Comparison of ENCODE assay signal across 19 cellular contexts in genomic region chr1:165877411-165877810, GRCh38. TPM values are rescaled to one million over a fixed set of nuclear protein-coding genes. Genes with fewer than 3 reads are reported as not detected.
DNase-seq lines count a peak whose midpoint lies in the region; ATAC-seq, FAIRE-seq and TF ChIP-seq lines count a peak whose summit lies in the region.
"Had no signal": no experiment of that assay in that cellular context is flagged by ENCODE, and none has a peak within 500 bp of the region (broad histone marks: within the 10 kb centered on the region; RNA-seq: fewer than 3 reads in every experiment).

No MANE protein-coding gene starts in this region.

- H3K4me1 Mint-ChIP-seq in activated B cell treated with CpG ODN at 0.5 μM for 24 hours: peaks cover 47% of the 10 kb centered on the region
- peaks cover 50 to 96% of the 10 kb centered on the region in 2 donors for H3K4me1 Mint-ChIP-seq in stimulated activated naive B cell treated with anti-CD40 and anti-IgM and Interleukin-4, amounts not matched to agents 10 μg/mL and 1 μg/mL and 100 μg/mL, for 72 hours
- peaks cover 15 to 53% (median 40%) of the 10 kb centered on the region in 4 donors for H3K4me1 Mint-ChIP-seq in naive thymus-derived CD8-positive, alpha-beta T cell

- H3K27me3 ChIP-seq in SK-N-SH (ENCODE audit: insufficient read depth) (no peaks in the 10 kb centered on the region), H1 (replicated peaks in 1 of 4; ENCODE audit: control insufficient read depth in 3 of 4, extremely low read depth in 1 of 4, insufficient read depth in 3 of 4, low read length in 3 of 4) (no peaks in the 10 kb centered on the region)

- H3K18ac ChIP-seq in H1 (ENCODE audit: extremely low read depth, low read length): no peak overlapping the region

- CTCF ChIA-PET in SK-N-SH (lab: Yijun Ruan, JAX) (no interaction called here), activated B cell treated with CpG ODN at 0.5 μM for 24 hours (lab: Charles Lee) (no interaction called here), H1 (lab: Charles Lee; ENCODE audit: partially characterized antibody) (interaction anchor here (0.6 to 1.3 kb wide), 4 partner anchors 12 to 144 kb away, joined by 3 to 4 read pairs (median 3); no protein-coding TSS in a partner anchor)

- peaks cover 4% of the 10 kb centered on the region for H3K36me3 Mint-ChIP-seq in activated B cell treated with CpG ODN at 0.5 μM for 24 hours (ENCODE audit: low read depth)
- H3K36me3 Mint-ChIP-seq in stimulated activated naive B cell treated with anti-CD40 and anti-IgM and Interleukin-4, amounts not matched to agents 10 μg/mL and 1 μg/mL and 100 μg/mL, for 72 hours: peaks cover 16 to 48% of the 10 kb centered on the region in 2 donors
- H3K36me3 Mint-ChIP-seq in naive thymus-derived CD8-positive, alpha-beta T cell: peaks cover 2 to 19% (median 17%) of the 10 kb centered on the region in 3 donors

- H3F3A ChIP-seq in SK-N-SH (replicated peaks; ENCODE audit: insufficient read depth): no peaks in the 10 kb centered on the region

- DNase-seq in SK-N-SH (no peak), activated B cell treated with CpG ODN at 0.5 μM for 24 hours (no peak), H1 (ENCODE audit: low read depth in 1 of 2, low spot score in 2 of 2) (no peak), dedifferentiated amniotic fluid mesenchymal stem cell (ENCODE audit: extremely low spot score) (no peak), AG08395 (ENCODE audit: low spot score) (no peak)
- DNase-seq in stimulated activated naive B cell treated with anti-CD40 and anti-IgM and Interleukin-4, amounts not matched to agents 10 μg/mL and 1 μg/mL and 100 μg/mL, for 72 hours: no peak
- no peak for DNase-seq in naive thymus-derived CD8-positive, alpha-beta T cell
- DNase-seq: 8988T, DMS79, GOT3, IMR-90, NCI-H1105 treated with DMSO at 0.1 percent for 48 hours, NCI-H2029 treated with DMSO at 0.1 percent for 48 hours, NCI-H2171 treated with DMSO at 0.1 percent for 48 hours, NCI-H524 treated with DMSO at 0.1 percent for 48 hours, NCI-H82 had no signal

- H3K4me3 Mint-ChIP-seq in activated B cell treated with CpG ODN at 0.5 μM for 24 hours: no peak overlapping the region
- peak overlapping the region; percentile 11 to 57 for H3K4me3 Mint-ChIP-seq in stimulated activated naive B cell treated with anti-CD40 and anti-IgM and Interleukin-4, amounts not matched to agents 10 μg/mL and 1 μg/mL and 100 μg/mL, for 72 hours
- no peak overlapping the region for H3K4me3 Mint-ChIP-seq in naive thymus-derived CD8-positive, alpha-beta T cell

- no peak overlapping the region for H3K4me3 ChIP-seq in SK-N-SH (ENCODE audit: low read depth in 2 of 2, low read length in 1 of 2)
- H3K4me3 ChIP-seq in H1 (ENCODE audit: extremely low read depth in 1 of 4, insufficient read depth in 2 of 4, low read depth in 3 of 4, low read length in 4 of 4): no peak overlapping the region

- peak overlapping the region; percentile 39 for H3K27ac Mint-ChIP-seq in activated B cell treated with CpG ODN at 0.5 μM for 24 hours
- H3K27ac Mint-ChIP-seq in stimulated activated naive B cell treated with anti-CD40 and anti-IgM and Interleukin-4, amounts not matched to agents 10 μg/mL and 1 μg/mL and 100 μg/mL, for 72 hours: peak overlapping the region; percentile 92
- no peak overlapping the region for H3K27ac Mint-ChIP-seq in naive thymus-derived CD8-positive, alpha-beta T cell

- H4K20me1 ChIP-seq in SK-N-SH (ENCODE audit: insufficient read depth) (no peaks in the 10 kb centered on the region; the same call in 1 of the 2 replicates), H1 (replicated peaks in 1 of 2; ENCODE audit: control insufficient read depth in 1 of 2, insufficient read depth in 2 of 2, low read length in 2 of 2) (peaks cover 7 to 10% of the 10 kb centered on the region in 2 experiments)

- no peak overlapping the region for H4K8ac ChIP-seq in H1 (ENCODE audit: extremely low read depth, insufficient read depth, low read length)

- TF ChIP-seq RAD21 in SK-N-SH (IDR thresholded peaks at IDR 0.05; ENCODE audit: low read length) (no peak), H1 (IDR thresholded peaks at IDR 0.05 in 1 of 2, conservative IDR thresholded peaks at IDR 0.05 in 1 of 2; ENCODE audit: low read depth in 2 of 2, low read length in 2 of 2) (no peak)

- no peaks in the 10 kb centered on the region for H3K36me3 ChIP-seq in SK-N-SH (replicated peaks in 1 of 2; ENCODE audit: control insufficient read depth in 1 of 2, insufficient read depth in 2 of 2, low read length in 1 of 2)
- H3K36me3 ChIP-seq in H1 (ENCODE audit: control insufficient read depth in 2 of 4, insufficient read depth in 4 of 4, low read length in 3 of 4): peaks cover 0 to 22% (median 3%) of the 10 kb centered on the region in 4 experiments; a peak in 3 of 8 replicates

- no peak overlapping the region for H2BK120ac ChIP-seq in H1 (replicated peaks; ENCODE audit: low read depth, low read length)

- H3K27me3 Mint-ChIP-seq in activated B cell treated with CpG ODN at 0.5 μM for 24 hours: no peaks in the 10 kb centered on the region
- H3K27me3 Mint-ChIP-seq in stimulated activated naive B cell treated with anti-CD40 and anti-IgM and Interleukin-4, amounts not matched to agents 10 μg/mL and 1 μg/mL and 100 μg/mL, for 72 hours: no peaks in the 10 kb centered on the region
- H3K27me3 Mint-ChIP-seq in naive thymus-derived CD8-positive, alpha-beta T cell: peaks cover 9 to 52% (median 16%) of the 10 kb centered on the region in 5 donors

- no peak overlapping the region for H4K91ac ChIP-seq in H1 (replicated peaks; ENCODE audit: insufficient read length, low read length)

- TF ChIP-seq CTCF in SK-N-SH (IDR thresholded peaks at IDR 0.05) (no peak), activated B cell treated with CpG ODN at 0.5 μM for 24 hours (IDR thresholded peaks at IDR 0.05) (no peak), H1 (IDR thresholded peaks at IDR 0.05; ENCODE audit: control extremely low read depth in 1 of 3, insufficient read depth in 1 of 3, low read depth in 1 of 3, low read length in 3 of 3) (no peak)

- H2BK5ac ChIP-seq in H1 (ENCODE audit: low read depth, low read length): no peak overlapping the region

- no peak overlapping the region for H4K5ac ChIP-seq in H1 (ENCODE audit: insufficient read length, low read depth, low read length)

- 0 out of 2 replicates have a peak, but pooled peaks cover 3% of the 10 kb centered on the region for H3K79me1 ChIP-seq in H1 (ENCODE audit: low read depth, low read length)

- TF ChIP-seq POLR2A in H1 (IDR thresholded peaks at IDR 0.05; ENCODE audit: control extremely low read depth in 1 of 2, low read depth in 2 of 2, low read length in 2 of 2): no peak

- no peaks in the 10 kb centered on the region for H3K23me2 ChIP-seq in H1 (ENCODE audit: low read depth, low read length)

- no peak overlapping the region for H3K14ac ChIP-seq in H1 (ENCODE audit: insufficient read length)

- no peak for FAIRE-seq in H1 (lab: Jason Lieb, UNC)
- FAIRE-seq: RCC 7860 had no signal

- TF ChIP-seq EP300 in SK-N-SH (IDR thresholded peaks at IDR 0.05; ENCODE audit: borderline replicate concordance in 1 of 2, low read depth in 1 of 2, low read length in 1 of 2): no peak
- no peak for TF ChIP-seq EP300 in H1 (IDR thresholded peaks at IDR 0.05; ENCODE audit: borderline replicate concordance in 1 of 2, low read depth in 2 of 2, low read length in 2 of 2)

- no peak overlapping the region for H2BK20ac ChIP-seq in H1 (ENCODE audit: low read length)

- POLR2A ChIA-PET in SK-N-SH (lab: Yijun Ruan, JAX) (no interaction called here), activated B cell treated with CpG ODN at 0.5 μM for 24 hours (lab: Charles Lee) (no interaction called here), H1 (lab: Charles Lee; ENCODE audit: partially characterized antibody) (no interaction called here)
- POLR2A ChIA-PET in naive thymus-derived CD8-positive, alpha-beta T cell (lab: Charles Lee): no interaction called here

- H3K4me2 ChIP-seq in SK-N-SH: no peak overlapping the region
- H3K4me2 ChIP-seq in H1 (ENCODE audit: insufficient read depth in 1 of 2, low read depth in 2 of 2, low read length in 2 of 2): no peak overlapping the region

- H3K23ac ChIP-seq in H1 (ENCODE audit: insufficient read length): no peak overlapping the region

- H3K9ac ChIP-seq in SK-N-SH (no peak overlapping the region), H1 (replicated peaks in 1 of 4; ENCODE audit: extremely low read depth in 1 of 4, low read depth in 3 of 4, low read length in 3 of 4) (no peak overlapping the region)

- H3K79me2 ChIP-seq in SK-N-SH (ENCODE audit: insufficient read depth): peaks cover 85% of the 10 kb centered on the region
- peaks cover 21 to 100% of the 10 kb centered on the region in 2 experiments for H3K79me2 ChIP-seq in H1 (ENCODE audit: control insufficient read depth in 1 of 2, insufficient read depth in 2 of 2, low read length in 2 of 2)

- intact Hi-C loops in activated B cell treated with CpG ODN at 0.5 μM for 24 hours (cut with micrococcal nuclease): no loop called here

- H3K9me2 ChIP-seq in SK-N-SH: no peaks in the 10 kb centered on the region

- H3K27ac ChIP-seq in SK-N-SH (ENCODE audit: low read depth in 2 of 2, low read length in 1 of 2): no peak overlapping the region
- no peak overlapping the region for H3K27ac ChIP-seq in H1 (ENCODE audit: low read depth, low read length)

- H3K9me3 ChIP-seq in SK-N-SH (no peaks in the 10 kb centered on the region), H1 (ENCODE audit: insufficient read depth in 2 of 2, low read depth in 1 of 2, low read length in 1 of 2) (peaks cover 8 to 15% of the 10 kb centered on the region in 2 experiments)

- ATAC-seq in SK-N-SH treated with all-trans-retinoic acid at 6 μM for 48 hours (no peak), activated B cell treated with CpG ODN at 0.5 μM for 24 hours (ENCODE audit: low read depth) (no peak)
- ATAC-seq in stimulated activated naive B cell treated with anti-CD40 and anti-IgM and Interleukin-4, amounts not matched to agents 10 μg/mL and 1 μg/mL and 100 μg/mL, for 72 hours (replicated peaks): no peak
- ATAC-seq in naive thymus-derived CD8-positive, alpha-beta T cell: no peak
- ATAC-seq: HCT116 had no signal

- H3K9me3 Mint-ChIP-seq in activated B cell treated with CpG ODN at 0.5 μM for 24 hours: no peaks in the 10 kb centered on the region
- peaks cover 7% of the 10 kb centered on the region in 2 donors for H3K9me3 Mint-ChIP-seq in stimulated activated naive B cell treated with anti-CD40 and anti-IgM and Interleukin-4, amounts not matched to agents 10 μg/mL and 1 μg/mL and 100 μg/mL, for 72 hours
- peaks cover 0 to 7% (median 0%) of the 10 kb centered on the region in 9 donors for H3K9me3 Mint-ChIP-seq in naive thymus-derived CD8-positive, alpha-beta T cell

- H3K4ac ChIP-seq in H1 (replicated peaks; ENCODE audit: insufficient read length, low read depth, low read length): no peak overlapping the region

- H2BK15ac ChIP-seq in H1 (ENCODE audit: low read length): no peak overlapping the region

- WGBS in SK-N-SH (ENCODE audit: low lambda C conversion rate): 95% methylated on average over 9 of the region's 9 CpGs
- 95% methylated on average over 9 of the region's 9 CpGs; no CpG with 5 or more reads in 1 of the 2 experiments for WGBS in H1 (ENCODE audit: extremely low coverage in 1 of 2, insufficient coverage in 1 of 2, insufficient read length in 1 of 2, insufficient replicate concordance in 2 of 2, low coverage in 1 of 2, low lambda C conversion rate in 2 of 2, missing lambda C conversion rate in 1 of 2), 2 experiments

- no peak overlapping the region for H2BK12ac ChIP-seq in H1 (ENCODE audit: low read depth, low read length)

- no peak overlapping the region for H3K56ac ChIP-seq in H1 (replicated peaks; ENCODE audit: insufficient read length, low read depth, low read length)

- H3K4me1 ChIP-seq in SK-N-SH (ENCODE audit: control insufficient read depth in 1 of 2, insufficient read depth in 2 of 2, low read depth in 1 of 2, low read length in 1 of 2) (peaks cover 0 to 4% of the 10 kb centered on the region in 2 experiments; a peak in 1 of 4 replicates), H1 (replicated peaks in 1 of 4; ENCODE audit: control insufficient read depth in 3 of 4, insufficient read depth in 4 of 4, low read length in 3 of 4) (peaks cover 0 to 8% (median 2%) of the 10 kb centered on the region in 4 experiments; a peak in 1 of 7 replicates)

- no peak overlapping the region for H2AFZ ChIP-seq in SK-N-SH (ENCODE audit: low read depth)
- H2AFZ ChIP-seq in H1 (ENCODE audit: low read length): no peak overlapping the region

- no peak overlapping the region for H2AK5ac ChIP-seq in H1 (ENCODE audit: low read depth, low read length)

RNA-seq across cellular contexts. Expression of gene UCK2, which starts 50.0 kb away (rescaled TPM):
- polyA plus RNA-seq in SK-N-SH (2012; rRNA removed) (50.1 and 53.7 TPM in 2 replicates), H1 (2011; rRNA removed) (105 and 109 TPM in 2 replicates)
- 40.5 and 49.8 TPM in 2 replicates for polyA plus RNA-seq in SK-N-SH (2012; cell fraction: cytosol; rRNA removed)
- polyA plus RNA-seq in SK-N-SH (2012; cell fraction: nucleus; rRNA removed): 41.0 and 41.1 TPM in 2 replicates
- total RNA-seq in activated B cell treated with CpG ODN at 0.5 μM for 24 hours: 19.6 and 22.8 TPM in 2 replicates
- 102 and 103 TPM in 2 replicates for total RNA-seq in H1 (2021; fragmentation: NEBNext Ultra II Directional; extraction: Animal tissue kit (Norgen Biotek cat#: 25700))
- polyA plus RNA-seq in H1 (2011; cell fraction: cytosol; rRNA removed): 93.3 TPM
- 78.4 TPM for polyA plus RNA-seq in H1 (2011; cell fraction: nucleus; rRNA removed)
- polyA plus RNA-seq in H1 (2012, experiment 1 of 2): 77.5 to 83.9 TPM (median 80.6 TPM) in 4 replicates
- 67.8 TPM for polyA plus RNA-seq in H1 (2012, experiment 2 of 2)
- polyA plus RNA-seq in H1 (2013, experiment 1 of 2): 69.1 TPM
- polyA plus RNA-seq in H1 (2013, experiment 2 of 2): 71.6 TPM
- 124 and 144 TPM in 2 replicates for polyA minus RNA-seq in H1 (2011; rRNA and poly(A)+ RNA removed)
- polyA minus RNA-seq in H1 (2011; cell fraction: cytosol; rRNA and poly(A)+ RNA removed): 73.4 TPM
- 64.7 TPM for polyA minus RNA-seq in H1 (2011; cell fraction: nucleus; rRNA and poly(A)+ RNA removed)
- 1 to 10 TPM; 2.1 to 3.5 TPM for total RNA-seq in naive thymus-derived CD8-positive, alpha-beta T cell
- 1 to 10 TPM; 1.1 to 5.3 (median 2.3) TPM for polyA plus RNA-seq in naive thymus-derived CD8-positive, alpha-beta T cell

Comparison
In these comparisons a context has a peak if more than half of its experiments do, and no peak if none do; other contexts are left out.
1. H3K27ac Mint-ChIP-seq: peak in activated B cell treated with CpG ODN at 0.5 μM for 24 hours (single experiment) and stimulated activated naive B cell treated with anti-CD40 and anti-IgM and Interleukin-4, amounts not matched to agents 10 μg/mL and 1 μg/mL and 100 μg/mL, for 72 hours (single experiment); none in naive thymus-derived CD8-positive, alpha-beta T cell (0 of 10).
2. H3K4me3 Mint-ChIP-seq: peak in stimulated activated naive B cell treated with anti-CD40 and anti-IgM and Interleukin-4, amounts not matched to agents 10 μg/mL and 1 μg/mL and 100 μg/mL, for 72 hours (2 of 2); none in activated B cell treated with CpG ODN at 0.5 μM for 24 hours (single experiment) and naive thymus-derived CD8-positive, alpha-beta T cell (0 of 10).